In genomic region chr15:67120839-67121540, GRCh38 we compare ENCODE assay signal across 8 cellular contexts. TPM values are rescaled to one million over a fixed set of nuclear protein-coding genes. Genes with fewer than 3 reads are reported as not detected.
A peak's percentile ranks its signal among the peaks of the same experiment; 100 is the strongest.
DNase-seq lines count a peak whose midpoint lies in the region; ATAC-seq and TF ChIP-seq lines count a peak whose summit lies in the region.

No MANE protein-coding gene starts in this region.

- H3K9me3 Mint-ChIP-seq in central memory CD8-positive, alpha-beta T cell, result no peaks in the 10 kb centered on the region

- peak; percentile 89 for DNase-seq in activated CD4-positive, alpha-beta T cell treated with anti-CD3 and anti-CD28 coated beads for 48 hours
- DNase-seq in central memory CD8-positive, alpha-beta T cell (ENCODE audit: low spot score in 2 of 2), result peak; percentile 78 to 86
- DNase-seq in lower lobe of right lung, result peak; percentile 89
- DNase-seq in stimulated activated CD4-positive, alpha-beta T cell treated with anti-CD3 and anti-CD28 coated beads, TNF-alpha, amount 100 ng/mL, for 1 hour (ENCODE audit: low read depth in 3 of 3, low spot score in 1 of 3), result peak; percentile 74 to 77 (median 76)
- no peak for DNase-seq in Karpas-422
- DNase-seq in NOMO-1 (lab: John Stamatoyannopoulos, UW; ENCODE audit: unreplicated experiment in 2 of 2), result no peak

- H3K27me3 ChIP-seq in lower lobe of right lung (ENCODE audit: low read depth) (no peaks in the 10 kb centered on the region), Karpas-422 (ENCODE audit: low read length) (no peaks in the 10 kb centered on the region; the same call in 1 of the 2 replicates)

- no peaks in the 10 kb centered on the region for H3K9me2 ChIP-seq in Karpas-422 (replicated peaks; ENCODE audit: insufficient read depth, low read length)

- H3K27me3 Mint-ChIP-seq in central memory CD8-positive, alpha-beta T cell, result no peaks in the 10 kb centered on the region

- H3K9ac ChIP-seq in Karpas-422 (ENCODE audit: low read length), result no peak overlapping the region

- no peaks in the 10 kb centered on the region for H3K79me2 ChIP-seq in Karpas-422 (ENCODE audit: low read length)

- peak overlapping the region; percentile 97 for H3K27ac Mint-ChIP-seq in central memory CD8-positive, alpha-beta T cell (ENCODE audit: low read depth)

- ATAC-seq in HG03108 (IDR thresholded peaks at IDR 0.05; ENCODE audit: unreplicated experiment), result peak; percentile 84
- peak; percentile 92 for ATAC-seq in central memory CD8-positive, alpha-beta T cell (replicated peaks; ENCODE audit: extremely low read depth, poor library complexity, severe bottlenecking)
- ATAC-seq in lower lobe of right lung, result peak; percentile 90 to 93

- no peak overlapping the region for H2AFZ ChIP-seq in Karpas-422 (ENCODE audit: low read length)

- H3K4me2 ChIP-seq in Karpas-422 (ENCODE audit: low read depth, low read length, poor library complexity, severe bottlenecking), result no peak overlapping the region

- H3K36me3 ChIP-seq in lower lobe of right lung (no peaks in the 10 kb centered on the region), Karpas-422 (ENCODE audit: insufficient read depth, low read length) (no peaks in the 10 kb centered on the region)

- H3K27ac ChIP-seq in lower lobe of right lung (peak overlapping the region; percentile 86), Karpas-422 (ENCODE audit: low read length) (no peak overlapping the region)

- H3K4me3 ChIP-seq in lower lobe of right lung (peak overlapping the region; percentile 26), Karpas-422 (ENCODE audit: low read length) (no peak overlapping the region)

- TF ChIP-seq CTCF in lower lobe of right lung (IDR thresholded peaks at IDR 0.05), result no peak

- H4K20me1 ChIP-seq in Karpas-422 (ENCODE audit: insufficient read depth, low read depth, low read length), result peaks cover 67% of the 10 kb centered on the region

- intact Hi-C loops in lower lobe of right lung (cut with DNase I), result no loop called here

- TF ChIP-seq POLR2A in GM15510 (IDR thresholded peaks at IDR 0.05; ENCODE audit: borderline replicate concordance, extremely low read depth, insufficient read length), result peak; percentile 21

- H3K4me1 ChIP-seq in lower lobe of right lung (peaks cover 73% of the 10 kb centered on the region), Karpas-422 (ENCODE audit: low read length) (peaks cover 14% of the 10 kb centered on the region)

- H3K9me3 ChIP-seq in lower lobe of right lung, result no peaks in the 10 kb centered on the region
- no peaks in the 10 kb centered on the region for H3K9me3 ChIP-seq in Karpas-422 (ENCODE audit: low read length)

- peak overlapping the region; percentile 72 for H3K4me3 Mint-ChIP-seq in central memory CD8-positive, alpha-beta T cell

- peaks cover 5% of the 10 kb centered on the region for H3K36me3 Mint-ChIP-seq in central memory CD8-positive, alpha-beta T cell (ENCODE audit: insufficient read depth)

- peaks cover 81% of the 10 kb centered on the region for H3K4me1 Mint-ChIP-seq in central memory CD8-positive, alpha-beta T cell

RNA-seq across cellular contexts. Expression of gene SMAD3, which starts 55.6 kb away (rescaled TPM):
- 25.7 TPM for total RNA-seq in lower lobe of right lung
- total RNA-seq in Karpas-422 (2014; rRNA removed; shearing (Covaris generic); ENCODE audit: low replicate concordance), result 12.8 and 27.7 TPM in 2 replicates

Comparison
In these comparisons a context has a peak if more than half of its experiments do, and no peak if none do; other contexts are left out.
1. DNase-seq: peak in activated CD4-positive, alpha-beta T cell treated with anti-CD3 and anti-CD28 coated beads for 48 hours (single experiment), central memory CD8-positive, alpha-beta T cell (2 of 2), lower lobe of right lung (single experiment) and stimulated activated CD4-positive, alpha-beta T cell treated with anti-CD3 and anti-CD28 coated beads, TNF-alpha, amount 100 ng/mL, for 1 hour (3 of 3); none in Karpas-422 (single experiment) and NOMO-1 (0 of 2).
2. Peak in every context shown above with its lines, with median percentiles within 50 percentile points of each other: ATAC-seq.